1 cellular context compared by ENCODE assay signal in the genomic region with DNA sequence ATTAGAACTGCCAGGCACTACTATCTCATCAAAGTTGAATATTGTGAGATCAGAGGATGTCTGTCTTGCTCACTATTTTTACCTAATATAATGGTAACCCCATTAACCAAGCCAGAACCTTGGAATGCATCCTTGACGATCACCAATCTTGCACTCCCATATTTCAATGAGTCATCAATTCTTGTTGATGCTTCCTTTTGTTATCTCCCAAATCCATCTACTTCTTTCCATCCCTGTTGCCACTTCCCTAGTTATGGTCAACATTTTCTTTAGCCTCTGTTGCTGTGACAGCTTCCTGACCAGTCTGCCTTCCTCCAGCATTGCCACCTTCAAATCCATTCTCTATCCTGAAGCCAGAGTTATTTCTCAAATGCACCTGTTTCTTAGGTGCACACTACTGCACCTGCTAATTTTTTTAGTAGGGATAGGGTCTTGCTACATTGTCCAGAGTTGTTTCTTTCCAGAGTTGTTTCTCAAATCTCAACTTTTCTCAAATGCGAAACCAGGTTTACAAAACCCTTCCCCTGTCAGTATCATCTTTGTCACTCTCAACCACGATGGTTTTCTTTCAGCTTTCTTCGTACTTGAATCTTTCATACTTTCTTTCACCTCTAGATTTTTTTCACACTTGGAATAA.
TF ChIP-seq lines count a peak whose summit lies in the region.

No MANE protein-coding gene starts in this region.

TF ChIP-seq in K562, 482 proteins besides CTCF, POLR2A, EP300 and RAD21 (continued from another document and continues in another):
- TF ChIP-seq ZNF609 (CRISPR knock-in tag; IDR thresholded peaks at IDR 0.05; ENCODE audit: borderline replicate concordance) (no peak), RNF2 (IDR thresholded peaks at IDR 0.05) (no peak), CHD2 (IDR thresholded peaks at IDR 0.05; ENCODE audit: low read depth, low read length) (no peak), MAFF (IDR thresholded peaks at IDR 0.05; ENCODE audit: low read length) (peak; percentile 80), ZKSCAN1 (IDR thresholded peaks at IDR 0.05; ENCODE audit: low read depth, low read length) (no peak), FOXA1 (IDR thresholded peaks at IDR 0.05; ENCODE audit: borderline replicate concordance) (no peak), ZNF316 (IDR thresholded peaks at IDR 0.05) (peak; percentile 96), PCBP2 (IDR thresholded peaks at IDR 0.05; ENCODE audit: low read depth, low read length, poor library complexity, severe bottlenecking) (no peak), IFI16 (CRISPR knock-in tag; IDR thresholded peaks at IDR 0.05) (no peak), GTF3C2 (IDR thresholded peaks at IDR 0.05; ENCODE audit: borderline replicate concordance, extremely low read depth, insufficient read length) (no peak), TAL1 (IDR thresholded peaks at IDR 0.05) (no peak), TRIM24 (IDR thresholded peaks at IDR 0.05) (no peak), HMBOX1 (IDR thresholded peaks at IDR 0.05) (peak; percentile 43; the same call in 1 of the 2 replicates), SPI1 (IDR thresholded peaks at IDR 0.05; ENCODE audit: borderline replicate concordance, low read depth, low read length) (peak; percentile 28; the same call in 1 of the 2 replicates), TEAD4 (IDR thresholded peaks at IDR 0.05; ENCODE audit: low read length) (peak; percentile 52; the same call in 1 of the 2 replicates), TEAD4 (CRISPR knock-in tag; IDR thresholded peaks at IDR 0.05; ENCODE audit: borderline replicate concordance) (no peak), XRCC3 (IDR thresholded peaks at IDR 0.05) (no peak), C11orf30 (IDR thresholded peaks at IDR 0.05; ENCODE audit: low read depth) (peak; percentile 97), U2AF2 (optimal IDR thresholded peaks at IDR 0.05; ENCODE audit: low read depth, low read length) (no peak), HES1 (IDR thresholded peaks at IDR 0.05; ENCODE audit: low read depth) (no peak), MTF1 (CRISPR knock-in tag; IDR thresholded peaks at IDR 0.05; ENCODE audit: borderline replicate concordance) (no peak), ARNT (IDR thresholded peaks at IDR 0.05) (no peak), RFX5 (IDR thresholded peaks at IDR 0.05; ENCODE audit: low read depth, low read length) (no peak), KAT2B (IDR thresholded peaks at IDR 0.05; ENCODE audit: low read depth, low read length) (no peak), CBX3 (IDR thresholded peaks at IDR 0.05; ENCODE audit: borderline replicate concordance in 1 of 2, low read length in 2 of 2) (no peak), BDP1 (IDR thresholded peaks at IDR 0.05; ENCODE audit: insufficient read depth, insufficient read length) (no peak), ZNF146 (CRISPR knock-in tag; IDR thresholded peaks at IDR 0.05; ENCODE audit: unreplicated experiment) (no peak), MXI1 (IDR thresholded peaks at IDR 0.05; ENCODE audit: low read depth, low read length) (no peak), ZNF584 (CRISPR knock-in tag; IDR thresholded peaks at IDR 0.05; ENCODE audit: low read depth) (peak; percentile 71; the same call in 1 of the 2 replicates), CBX8 (IDR thresholded peaks at IDR 0.05; ENCODE audit: borderline replicate concordance, extremely low read depth, low read depth, low read length, poor library complexity, severe bottlenecking) (no peak), ZNF707 (CRISPR knock-in tag; conservative IDR thresholded peaks at IDR 0.05) (no peak), ERF (CRISPR knock-in tag; IDR thresholded peaks at IDR 0.05) (no peak), TFAM (CRISPR knock-in tag; conservative IDR thresholded peaks at IDR 0.05) (no peak), TCF7 (IDR thresholded peaks at IDR 0.05; ENCODE audit: borderline replicate concordance) (no peak), CHD4 (IDR thresholded peaks at IDR 0.05; ENCODE audit: insufficient read depth, insufficient replicate concordance, low read depth, low read length, poor library complexity, severe bottlenecking) (no peak), ZNF184 (CRISPR knock-in tag; IDR thresholded peaks at IDR 0.05) (no peak), KLF10 (CRISPR knock-in tag; IDR thresholded peaks at IDR 0.05) (no peak), PTTG1 (tag; IDR thresholded peaks at IDR 0.05; ENCODE audit: low read depth) (0 out of 2 replicates have a peak, but pooled peaks have one; percentile 15), BRCA1 (IDR thresholded peaks at IDR 0.05) (no peak), BRCA1 (CRISPR knock-in tag; IDR thresholded peaks at IDR 0.05) (no peak)
- TF ChIP-seq, protein P1, sequence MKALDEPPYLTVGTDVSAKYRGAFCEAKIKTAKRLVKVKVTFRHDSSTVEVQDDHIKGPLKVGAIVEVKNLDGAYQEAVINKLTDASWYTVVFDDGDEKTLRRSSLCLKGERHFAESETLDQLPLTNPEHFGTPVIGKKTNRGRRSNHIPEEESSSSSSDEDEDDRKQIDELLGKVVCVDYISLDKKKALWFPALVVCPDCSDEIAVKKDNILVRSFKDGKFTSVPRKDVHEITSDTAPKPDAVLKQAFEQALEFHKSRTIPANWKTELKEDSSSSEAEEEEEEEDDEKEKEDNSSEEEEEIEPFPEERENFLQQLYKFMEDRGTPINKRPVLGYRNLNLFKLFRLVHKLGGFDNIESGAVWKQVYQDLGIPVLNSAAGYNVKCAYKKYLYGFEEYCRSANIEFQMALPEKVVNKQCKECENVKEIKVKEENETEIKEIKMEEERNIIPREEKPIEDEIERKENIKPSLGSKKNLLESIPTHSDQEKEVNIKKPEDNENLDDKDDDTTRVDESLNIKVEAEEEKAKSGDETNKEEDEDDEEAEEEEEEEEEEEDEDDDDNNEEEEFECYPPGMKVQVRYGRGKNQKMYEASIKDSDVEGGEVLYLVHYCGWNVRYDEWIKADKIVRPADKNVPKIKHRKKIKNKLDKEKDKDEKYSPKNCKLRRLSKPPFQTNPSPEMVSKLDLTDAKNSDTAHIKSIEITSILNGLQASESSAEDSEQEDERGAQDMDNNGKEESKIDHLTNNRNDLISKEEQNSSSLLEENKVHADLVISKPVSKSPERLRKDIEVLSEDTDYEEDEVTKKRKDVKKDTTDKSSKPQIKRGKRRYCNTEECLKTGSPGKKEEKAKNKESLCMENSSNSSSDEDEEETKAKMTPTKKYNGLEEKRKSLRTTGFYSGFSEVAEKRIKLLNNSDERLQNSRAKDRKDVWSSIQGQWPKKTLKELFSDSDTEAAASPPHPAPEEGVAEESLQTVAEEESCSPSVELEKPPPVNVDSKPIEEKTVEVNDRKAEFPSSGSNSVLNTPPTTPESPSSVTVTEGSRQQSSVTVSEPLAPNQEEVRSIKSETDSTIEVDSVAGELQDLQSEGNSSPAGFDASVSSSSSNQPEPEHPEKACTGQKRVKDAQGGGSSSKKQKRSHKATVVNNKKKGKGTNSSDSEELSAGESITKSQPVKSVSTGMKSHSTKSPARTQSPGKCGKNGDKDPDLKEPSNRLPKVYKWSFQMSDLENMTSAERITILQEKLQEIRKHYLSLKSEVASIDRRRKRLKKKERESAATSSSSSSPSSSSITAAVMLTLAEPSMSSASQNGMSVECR (CRISPR knock-in tag; IDR thresholded peaks at IDR 0.05): no peak
- TF ChIP-seq, protein P2, sequence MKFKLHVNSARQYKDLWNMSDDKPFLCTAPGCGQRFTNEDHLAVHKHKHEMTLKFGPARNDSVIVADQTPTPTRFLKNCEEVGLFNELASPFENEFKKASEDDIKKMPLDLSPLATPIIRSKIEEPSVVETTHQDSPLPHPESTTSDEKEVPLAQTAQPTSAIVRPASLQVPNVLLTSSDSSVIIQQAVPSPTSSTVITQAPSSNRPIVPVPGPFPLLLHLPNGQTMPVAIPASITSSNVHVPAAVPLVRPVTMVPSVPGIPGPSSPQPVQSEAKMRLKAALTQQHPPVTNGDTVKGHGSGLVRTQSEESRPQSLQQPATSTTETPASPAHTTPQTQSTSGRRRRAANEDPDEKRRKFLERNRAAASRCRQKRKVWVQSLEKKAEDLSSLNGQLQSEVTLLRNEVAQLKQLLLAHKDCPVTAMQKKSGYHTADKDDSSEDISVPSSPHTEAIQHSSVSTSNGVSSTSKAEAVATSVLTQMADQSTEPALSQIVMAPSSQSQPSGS (CRISPR knock-in tag; IDR thresholded peaks at IDR 0.05): no peak
- TF ChIP-seq, protein P3, sequence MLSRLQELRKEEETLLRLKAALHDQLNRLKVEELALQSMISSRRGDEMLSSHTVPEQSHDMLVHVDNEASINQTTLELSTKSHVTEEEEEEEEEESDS (CRISPR knock-in tag; IDR thresholded peaks at IDR 0.05): no peak
- TF ChIP-seq, protein P4, sequence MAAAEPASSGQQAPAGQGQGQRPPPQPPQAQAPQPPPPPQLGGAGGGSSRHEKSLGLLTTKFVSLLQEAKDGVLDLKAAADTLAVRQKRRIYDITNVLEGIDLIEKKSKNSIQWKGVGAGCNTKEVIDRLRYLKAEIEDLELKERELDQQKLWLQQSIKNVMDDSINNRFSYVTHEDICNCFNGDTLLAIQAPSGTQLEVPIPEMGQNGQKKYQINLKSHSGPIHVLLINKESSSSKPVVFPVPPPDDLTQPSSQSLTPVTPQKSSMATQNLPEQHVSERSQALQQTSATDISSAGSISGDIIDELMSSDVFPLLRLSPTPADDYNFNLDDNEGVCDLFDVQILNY (CRISPR knock-in tag; IDR thresholded peaks at IDR 0.05): no peak
- TF ChIP-seq, protein P5, sequence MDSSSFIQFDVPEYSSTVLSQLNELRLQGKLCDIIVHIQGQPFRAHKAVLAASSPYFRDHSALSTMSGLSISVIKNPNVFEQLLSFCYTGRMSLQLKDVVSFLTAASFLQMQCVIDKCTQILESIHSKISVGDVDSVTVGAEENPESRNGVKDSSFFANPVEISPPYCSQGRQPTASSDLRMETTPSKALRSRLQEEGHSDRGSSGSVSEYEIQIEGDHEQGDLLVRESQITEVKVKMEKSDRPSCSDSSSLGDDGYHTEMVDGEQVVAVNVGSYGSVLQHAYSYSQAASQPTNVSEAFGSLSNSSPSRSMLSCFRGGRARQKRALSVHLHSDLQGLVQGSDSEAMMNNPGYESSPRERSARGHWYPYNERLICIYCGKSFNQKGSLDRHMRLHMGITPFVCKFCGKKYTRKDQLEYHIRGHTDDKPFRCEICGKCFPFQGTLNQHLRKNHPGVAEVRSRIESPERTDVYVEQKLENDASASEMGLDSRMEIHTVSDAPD (CRISPR knock-in tag; IDR thresholded peaks at IDR 0.05): no peak
